16 cellular contexts compared by ENCODE assay signal in genomic region chr1:58997060-58997411, GRCh38.
DNase-seq lines count a peak whose midpoint lies in the region; ATAC-seq, FAIRE-seq and TF ChIP-seq lines count a peak whose summit lies in the region.
"Had no signal": no experiment of that assay in that cellular context is flagged by ENCODE, and none has a peak within 500 bp of the region (broad histone marks: within the 10 kb centered on the region; RNA-seq: fewer than 3 reads in every experiment).

No MANE protein-coding gene starts in this region.

- TF ChIP-seq CTCF in GM23338 (conservative IDR thresholded peaks at IDR 0.05; ENCODE audit: low read depth in 2 of 2) (no peak), lower leg skin (IDR thresholded peaks at IDR 0.05) (no peak)

- no peak overlapping the region for H3K4me3 ChIP-seq in GM23338
- no peak overlapping the region for H3K4me3 ChIP-seq in lower leg skin (ENCODE audit: low read depth, poor library complexity, severe bottlenecking)
- H3K4me3 ChIP-seq in mesendoderm (ENCODE audit: low read length), result no peak overlapping the region
- H3K4me3 ChIP-seq: A549, SJCRH30 had no signal

- no peak overlapping the region for H2BK15ac ChIP-seq in mesendoderm (replicated peaks; ENCODE audit: low read depth)

- no peaks in the 10 kb centered on the region for H3K79me1 ChIP-seq in mesendoderm (ENCODE audit: low read length)

- H3K79me2 ChIP-seq in GM23338 (replicated peaks; ENCODE audit: insufficient read depth) (no peaks in the 10 kb centered on the region), mesendoderm (ENCODE audit: control insufficient read depth, insufficient read depth, low read length) (no peaks in the 10 kb centered on the region)

- H2BK5ac ChIP-seq in mesendoderm (ENCODE audit: low read length), result no peak overlapping the region

- no peaks in the 10 kb centered on the region for H3K9me3 Mint-ChIP-seq in activated naive CD4-positive, alpha-beta T cell treated with anti-CD3 and anti-CD28 coated beads, Interleukin-2, amount 50 U/mL, for 24 hours
- no peaks in the 10 kb centered on the region for H3K9me3 Mint-ChIP-seq in GM23338
- no peaks in the 10 kb centered on the region for H3K9me3 Mint-ChIP-seq in stimulated activated memory B cell treated with anti-CD40 and anti-IgM and Interleukin-4, amounts not matched to agents 10 μg/mL and 1 μg/mL and 100 μg/mL, for 72 hours

- no peak for DNase-seq in activated naive CD4-positive, alpha-beta T cell treated with Interleukin-2 at 50 U/mL for 16 hours
- DNase-seq in GM23338 (ENCODE audit: low spot score) (no peak), lower leg skin (ENCODE audit: low spot score in 2 of 2) (no peak), HTR-8/SVneo (ENCODE audit: insufficient read length, low spot score) (no peak), mesendoderm (no peak)
- DNase-seq: activated effector memory CD4-positive, alpha-beta T cell treated with anti-CD3 and anti-CD28 coated beads, Interleukin-2, amount 50 U/mL, for 16 hours; caudate nucleus; NCI-H510A; SJCRH30; stimulated activated CD4-positive, alpha-beta T cell treated with anti-CD3 and anti-CD28 coated beads, Interleukin-4, amount 100 ng/mL, for 1 hour had no signal

- H3F3A ChIP-seq in GM23338 (replicated peaks; ENCODE audit: low read depth), result no peaks in the 10 kb centered on the region

- intact Hi-C loops in lower leg skin (cut with DNase I; ENCODE audit: low total_unique reads), result no loop called here

- H4K8ac ChIP-seq in mesendoderm (ENCODE audit: low read depth, low read length), result no peak overlapping the region

- no peaks in the 10 kb centered on the region for H4K20me1 ChIP-seq in GM23338 (replicated peaks; ENCODE audit: insufficient read depth)

- H3K36me3 ChIP-seq in GM23338 (ENCODE audit: insufficient read depth), result no peaks in the 10 kb centered on the region
- no peaks in the 10 kb centered on the region for H3K36me3 ChIP-seq in mesendoderm (ENCODE audit: control insufficient read depth, insufficient read depth, low read length)
- H3K36me3 ChIP-seq: SJCRH30 had no signal

- peaks cover 4% of the 10 kb centered on the region; the same call in 1 of the 2 replicates for H3K9me2 ChIP-seq in GM23338 (ENCODE audit: insufficient read depth)

- H3K27ac Mint-ChIP-seq in activated naive CD4-positive, alpha-beta T cell treated with anti-CD3 and anti-CD28 coated beads, Interleukin-2, amount 50 U/mL, for 24 hours, result peak overlapping the region; percentile 6
- no peak overlapping the region for H3K27ac Mint-ChIP-seq in GM23338
- H3K27ac Mint-ChIP-seq in stimulated activated memory B cell treated with anti-CD40 and anti-IgM and Interleukin-4, amounts not matched to agents 10 μg/mL and 1 μg/mL and 100 μg/mL, for 72 hours, result no peak overlapping the region
- H3K27ac Mint-ChIP-seq: mesothelial cell of epicardium had no signal

- no peak for TF ChIP-seq POLR2A in lower leg skin (IDR thresholded peaks at IDR 0.05)

- H2BK120ac ChIP-seq in mesendoderm (ENCODE audit: low read depth, low read length), result no peak overlapping the region

- H3K27me3 ChIP-seq in GM23338 (ENCODE audit: insufficient read depth) (no peaks in the 10 kb centered on the region), mesendoderm (ENCODE audit: insufficient read depth, low read length, poor library complexity) (no peaks in the 10 kb centered on the region)
- H3K27me3 ChIP-seq: SJCRH30 had no signal

- H3K4me1 ChIP-seq in GM23338 (ENCODE audit: insufficient read depth), result no peaks in the 10 kb centered on the region
- no peaks in the 10 kb centered on the region for H3K4me1 ChIP-seq in mesendoderm (ENCODE audit: control insufficient read depth, low read depth, low read length)
- H3K4me1 ChIP-seq: A549, SJCRH30 had no signal

- H3K27ac ChIP-seq in GM23338 (ENCODE audit: low read depth) (no peak overlapping the region), mesendoderm (ENCODE audit: low read depth, low read length) (no peak overlapping the region)
- H3K27ac ChIP-seq: A549, SJCRH30 had no signal

- WGBS in lower leg skin, 2 donors, result 81 to 84% methylated on average over 1 of the region's 1 CpG
- no CpG with 5 or more reads among the region's 1 CpG for WGBS in mesendoderm (ENCODE audit: extremely low coverage, insufficient coverage, low lambda C conversion rate)

- H3K4ac ChIP-seq in mesendoderm (ENCODE audit: low read depth, low read length), result no peak overlapping the region

- no peak overlapping the region for H3K9ac ChIP-seq in mesendoderm (ENCODE audit: low read length)

- no peak overlapping the region for H3K18ac ChIP-seq in mesendoderm (ENCODE audit: low read length)

- peaks cover 4% of the 10 kb centered on the region for H3K4me1 Mint-ChIP-seq in activated naive CD4-positive, alpha-beta T cell treated with anti-CD3 and anti-CD28 coated beads, Interleukin-2, amount 50 U/mL, for 24 hours
- no peaks in the 10 kb centered on the region; the same call in 1 of the 3 replicates for H3K4me1 Mint-ChIP-seq in GM23338
- H3K4me1 Mint-ChIP-seq in stimulated activated memory B cell treated with anti-CD40 and anti-IgM and Interleukin-4, amounts not matched to agents 10 μg/mL and 1 μg/mL and 100 μg/mL, for 72 hours, result peaks cover 14% of the 10 kb centered on the region

- no peak overlapping the region for H4K5ac ChIP-seq in mesendoderm (ENCODE audit: low read length)

- no peak overlapping the region for H3K4me2 ChIP-seq in GM23338
- H3K4me2 ChIP-seq in mesendoderm (ENCODE audit: low read length), result no peak overlapping the region
- H3K4me2 ChIP-seq: A549 had no signal

- no peaks in the 10 kb centered on the region for H3K27me3 Mint-ChIP-seq in activated naive CD4-positive, alpha-beta T cell treated with anti-CD3 and anti-CD28 coated beads, Interleukin-2, amount 50 U/mL, for 24 hours
- no peaks in the 10 kb centered on the region for H3K27me3 Mint-ChIP-seq in GM23338 (ENCODE audit: insufficient read depth, low read depth, poor library complexity)
- H3K27me3 Mint-ChIP-seq in stimulated activated memory B cell treated with anti-CD40 and anti-IgM and Interleukin-4, amounts not matched to agents 10 μg/mL and 1 μg/mL and 100 μg/mL, for 72 hours, result no peaks in the 10 kb centered on the region

- ATAC-seq in GM23338 (no peak), HG03280 (IDR thresholded peaks at IDR 0.05; ENCODE audit: unreplicated experiment) (peak; percentile 66)
- ATAC-seq in stimulated activated memory B cell treated with anti-CD40 and anti-IgM and Interleukin-4, amounts not matched to agents 10 μg/mL and 1 μg/mL and 100 μg/mL, for 72 hours, result no peak
- ATAC-seq: A549 had no signal

- no peak overlapping the region for H3K4me3 Mint-ChIP-seq in activated naive CD4-positive, alpha-beta T cell treated with anti-CD3 and anti-CD28 coated beads, Interleukin-2, amount 50 U/mL, for 24 hours
- no peak overlapping the region for H3K4me3 Mint-ChIP-seq in GM23338
- no peak overlapping the region for H3K4me3 Mint-ChIP-seq in stimulated activated memory B cell treated with anti-CD40 and anti-IgM and Interleukin-4, amounts not matched to agents 10 μg/mL and 1 μg/mL and 100 μg/mL, for 72 hours
- H3K4me3 Mint-ChIP-seq: mesothelial cell of epicardium had no signal

- H3K36me3 Mint-ChIP-seq in activated naive CD4-positive, alpha-beta T cell treated with anti-CD3 and anti-CD28 coated beads, Interleukin-2, amount 50 U/mL, for 24 hours, result no peaks in the 10 kb centered on the region
- no peaks in the 10 kb centered on the region for H3K36me3 Mint-ChIP-seq in GM23338 (ENCODE audit: low read depth)
- no peaks in the 10 kb centered on the region for H3K36me3 Mint-ChIP-seq in stimulated activated memory B cell treated with anti-CD40 and anti-IgM and Interleukin-4, amounts not matched to agents 10 μg/mL and 1 μg/mL and 100 μg/mL, for 72 hours

- H2AFZ ChIP-seq in GM23338, result 0 out of 2 replicates have a peak overlapping the region, but pooled peaks have one; percentile 52

- H2AK5ac ChIP-seq in mesendoderm (ENCODE audit: low read length), result no peak overlapping the region

- no peak overlapping the region for H3K23ac ChIP-seq in mesendoderm (ENCODE audit: low read length)

- FAIRE-seq in HTR-8/SVneo (lab: Jason Lieb, UNC), result no peak
- FAIRE-seq: A549, D721Med had no signal

- H3K56ac ChIP-seq in mesendoderm (ENCODE audit: low read length), result no peak overlapping the region

TF ChIP-seq in GM23338, 12 proteins besides CTCF, POLR2A, EP300 and RAD21:
- TF ChIP-seq STAT1 (IDR thresholded peaks at IDR 0.05; ENCODE audit: unreplicated experiment) (no peak), POLR2AphosphoS5 (IDR thresholded peaks at IDR 0.05; ENCODE audit: low read depth) (no peak), ZNF331 (CRISPR knock-in tag; IDR thresholded peaks at IDR 0.05; ENCODE audit: low read depth) (no peak), NANOG (IDR thresholded peaks at IDR 0.05; ENCODE audit: borderline replicate concordance) (no peak), CREB1 (CRISPR knock-in tag; IDR thresholded peaks at IDR 0.05; ENCODE audit: low read depth) (no peak), JUNB (IDR thresholded peaks at IDR 0.05; ENCODE audit: unreplicated experiment) (no peak), EZH2phosphoT487 (IDR thresholded peaks at IDR 0.05; ENCODE audit: unreplicated experiment) (no peak), EZH2 (IDR thresholded peaks at IDR 0.05; ENCODE audit: low read depth, unreplicated experiment) (no peak), ZNF114 (CRISPR knock-in tag; IDR thresholded peaks at IDR 0.05) (no peak)
TF ChIP-seq in GM23338: peak in this region for 0.
